Comparison of ENCODE assay signal across 16 cellular contexts in genomic region chr10:6101181-6101580, GRCh38. TPM values are rescaled to one million over a fixed set of nuclear protein-coding genes. Genes with fewer than 3 reads are reported as not detected.
DNase-seq lines count a peak whose midpoint lies in the region; ATAC-seq and TF ChIP-seq lines count a peak whose summit lies in the region.
"Had no signal": no experiment of that assay in that cellular context is flagged by ENCODE, and none has a peak within 500 bp of the region (broad histone marks: within the 10 kb centered on the region; RNA-seq: fewer than 3 reads in every experiment).

No MANE protein-coding gene starts in this region.

- DNase-seq in trophoblast cell: no peak
- DNase-seq in SW 1271 (lab: John Stamatoyannopoulos, UW): no peak
- DNase-seq in omental fat pad (ENCODE audit: low spot score): no peak
- DNase-seq: activated CD4-positive, alpha-beta T cell treated with anti-CD3 and anti-CD28 coated beads, Interleukin-2, amount 50 U/mL, for 1 hour; activated gamma-delta T cell; CD4-positive, alpha-beta T cell; KBM-7; left lung; NCI-H2081; PC-3; T-helper 1 cell had no signal

- peak overlapping the region; percentile 16 for H3K4me3 ChIP-seq in trophoblast cell (ENCODE audit: low read depth, low read length)
- H3K4me3 ChIP-seq: left lung had no signal

- no peak overlapping the region for H2BK120ac ChIP-seq in trophoblast cell (ENCODE audit: insufficient read depth, low read length, poor library complexity)

- peak; percentile 93 for ATAC-seq in GM19025 (IDR thresholded peaks at IDR 0.05; ENCODE audit: low read depth, unreplicated experiment)
- ATAC-seq in GM21825 (IDR thresholded peaks at IDR 0.05; ENCODE audit: unreplicated experiment): peak; percentile 79
- peak; percentile 70 for ATAC-seq in HG03439 (IDR thresholded peaks at IDR 0.05; ENCODE audit: unreplicated experiment)
- ATAC-seq in GM21423 (IDR thresholded peaks at IDR 0.05; ENCODE audit: unreplicated experiment): no peak
- ATAC-seq in omental fat pad (ENCODE audit: low FRiP score): no peak
- ATAC-seq: left lung, PC-3 had no signal

- H3K27me3 ChIP-seq in trophoblast cell (ENCODE audit: insufficient read depth, low read length): no peaks in the 10 kb centered on the region
- H3K27me3 ChIP-seq: left lung had no signal

- H4K8ac ChIP-seq in trophoblast cell (ENCODE audit: low read depth, low read length): no peak overlapping the region

- no peak overlapping the region for H3K18ac ChIP-seq in trophoblast cell (ENCODE audit: low read length)

- H3K79me1 ChIP-seq in trophoblast cell (ENCODE audit: low read length): no peaks in the 10 kb centered on the region

- H3K79me2 ChIP-seq in trophoblast cell (ENCODE audit: control insufficient read depth, insufficient read depth, low read length, poor library complexity): peaks cover under 1% of the 10 kb centered on the region

- no peak overlapping the region for H2BK5ac ChIP-seq in trophoblast cell (ENCODE audit: low read depth, low read length, poor library complexity)

- H2AK5ac ChIP-seq in trophoblast cell (ENCODE audit: low read length): no peak overlapping the region

- H2BK12ac ChIP-seq in trophoblast cell (ENCODE audit: low read length): no peak overlapping the region

- no peak overlapping the region for H3K27ac ChIP-seq in trophoblast cell (ENCODE audit: low read depth, low read length)
- H3K27ac ChIP-seq: left lung had no signal

- peaks cover 12 to 29% of the 10 kb centered on the region in 2 experiments for H3K36me3 ChIP-seq in trophoblast cell (ENCODE audit: control insufficient read depth in 1 of 2, insufficient read depth in 2 of 2, low read length in 2 of 2)

- peak overlapping the region; percentile 2 for H3K9ac ChIP-seq in trophoblast cell (ENCODE audit: low read length)

- no peak overlapping the region for H2AFZ ChIP-seq in trophoblast cell (ENCODE audit: insufficient read depth, low read length, poor library complexity)

- H3K14ac ChIP-seq in trophoblast cell (ENCODE audit: low read length): no peak overlapping the region

- no peaks in the 10 kb centered on the region for H3K9me3 ChIP-seq in trophoblast cell (ENCODE audit: insufficient read depth, low read depth, low read length)
- H3K9me3 ChIP-seq: left lung had no signal

- no peak overlapping the region for H3K4ac ChIP-seq in trophoblast cell (ENCODE audit: low read depth, low read length)

- no peak for TF ChIP-seq CTCF in omental fat pad (IDR thresholded peaks at IDR 0.05)

- H3K4me1 ChIP-seq in trophoblast cell (ENCODE audit: control insufficient read depth in 1 of 2, insufficient read depth in 2 of 2, low read length in 2 of 2): no peaks in the 10 kb centered on the region

- no peak overlapping the region for H3K4me2 ChIP-seq in trophoblast cell (ENCODE audit: low read length)

- no peak overlapping the region for H3K23ac ChIP-seq in trophoblast cell (ENCODE audit: low read length)

- no CpG with 5 or more reads among the region's 8 CpGs for WGBS in trophoblast cell (ENCODE audit: extremely low coverage, insufficient coverage, insufficient read length)

- no peak overlapping the region for H4K12ac ChIP-seq in trophoblast cell (ENCODE audit: low read depth, low read length)

- no peak overlapping the region for H4K91ac ChIP-seq in trophoblast cell (ENCODE audit: low read depth, low read length)

RNA-seq across cellular contexts. Expression of gene RBM17, which starts 12.3 kb away (rescaled TPM):
- 106 and 108 TPM in 2 replicates for polyA plus RNA-seq in trophoblast cell (2013)
- total RNA-seq in omental fat pad: 10 to 100 TPM; 58.2 to 97.9 (median 80.0) TPM

RNA-seq across cellular contexts. Expression of gene IL2RA, which starts 39.0 kb away (rescaled TPM):
- polyA plus RNA-seq in trophoblast cell (2013): not detected in 2 replicates
- 10 to 100 TPM in 1 of 4 donors, 1 to 10 TPM in 2, under 1 TPM in 1; 0.69 to 25.0 (median 7.1) TPM for total RNA-seq in omental fat pad
- total RNA-seq: PC-3, temporal lobe had no signal

Comparison
In these comparisons a context has a peak if more than half of its experiments do, and no peak if none do; other contexts are left out.
1. ATAC-seq: peak in GM19025 (single experiment), GM21825 (single experiment) and HG03439 (single experiment); none in GM21423 (single experiment) and omental fat pad (single experiment).